ENCODE assay signal across 9 cellular contexts in genomic region chr12:116525418-116526001, GRCh38. TPM values are rescaled to one million over a fixed set of nuclear protein-coding genes. Genes with fewer than 3 reads are reported as not detected.
DNase-seq lines count a peak whose midpoint lies in the region; ATAC-seq, FAIRE-seq and TF ChIP-seq lines count a peak whose summit lies in the region.
"Had no signal": no experiment of that assay in that cellular context is flagged by ENCODE, and none has a peak within 500 bp of the region (broad histone marks: within the 10 kb centered on the region; RNA-seq: fewer than 3 reads in every experiment).

No MANE protein-coding gene starts in this region.

- ATAC-seq in HepG2: no peak

- intact Hi-C loops in HepG2 (cut with micrococcal nuclease; ENCODE audit: unreplicated experiment): no loop called here
- intact Hi-C loops in endothelial cell of umbilical vein (cut with micrococcal nuclease): loop anchor here (2.0 to 5.0 kb wide), 4 partner anchors 17 to 383 kb away; no protein-coding TSS in a partner anchor
- intact Hi-C loops in activated CD4-positive, alpha-beta memory T cell treated with anti-CD3 and anti-CD28 coated beads for 36 hours (cut with micrococcal nuclease): no loop called here

- no peak for TF ChIP-seq POLR2A in HepG2 (IDR thresholded peaks at IDR 0.05; ENCODE audit: insufficient read depth in 1 of 2, low read depth in 2 of 2, low read length in 2 of 2)
- no peak for TF ChIP-seq POLR2A in endothelial cell of umbilical vein (IDR thresholded peaks at IDR 0.05; ENCODE audit: low read depth, low read length)

- in situ Hi-C loops in HepG2 (cut with HindIII; ENCODE audit: extremely low pct_ligation_motif_present, low pct_unique_long_range_greater_than_20kb): no loop called here

- BruUV-seq in HepG2 (replicated peaks; lab: Mats Ljungman, UMichigan) (no TSS peak), endothelial cell of umbilical vein (replicated peaks; lab: Mats Ljungman, UMichigan) (TSS peak; percentile 82)

- H3K27ac ChIP-seq in liver (ENCODE audit: low read depth in 1 of 2, low read length in 2 of 2) (no peak overlapping the region), HepG2 (ENCODE audit: extremely low read length, insufficient read depth, low read length) (no peak overlapping the region), endothelial cell of umbilical vein (ENCODE audit: insufficient read depth, low read depth, low read length) (peak overlapping the region; percentile 68), mucosa of rectum (ENCODE audit: low read depth in 2 of 2, low read length in 2 of 2) (peak overlapping the region; percentile 23 to 55)
- no peak overlapping the region for H3K27ac ChIP-seq in CD8-positive, alpha-beta memory T cell (ENCODE audit: low read depth, low read length)
- H3K27ac ChIP-seq: BLaER1 had no signal

- peaks cover 5% of the 10 kb centered on the region for H3K4me1 Mint-ChIP-seq in activated CD4-positive, alpha-beta memory T cell treated with anti-CD3 and anti-CD28 coated beads for 36 hours (ENCODE audit: low read depth)
- H3K4me1 Mint-ChIP-seq in CD8-positive, alpha-beta memory T cell: peaks cover 3 to 7% (median 3%) of the 10 kb centered on the region in 3 donors

- no peak overlapping the region for H3K4me2 ChIP-seq in HepG2 (ENCODE audit: low read depth, low read length)
- H3K4me2 ChIP-seq in endothelial cell of umbilical vein (ENCODE audit: insufficient read depth, low read length): peak overlapping the region; percentile 69
- H3K4me2 ChIP-seq: BLaER1 had no signal

- H3K27ac Mint-ChIP-seq in activated CD4-positive, alpha-beta memory T cell treated with anti-CD3 and anti-CD28 coated beads for 36 hours: no peak overlapping the region
- no peak overlapping the region for H3K27ac Mint-ChIP-seq in CD8-positive, alpha-beta memory T cell

- TF ChIP-seq EP300 in HepG2 (IDR thresholded peaks at IDR 0.05; ENCODE audit: low read depth in 2 of 2, low read length in 2 of 2) (no peak), HepG2 (CRISPR knock-in tag; IDR thresholded peaks at IDR 0.05; ENCODE audit: borderline replicate concordance) (no peak)

- H3K4me1 ChIP-seq in liver (ENCODE audit: control insufficient read depth in 4 of 4, insufficient read depth in 4 of 4, low read length in 3 of 4): peaks cover 0 to 15% (median 10%) of the 10 kb centered on the region in 4 donors
- H3K4me1 ChIP-seq in HepG2 (ENCODE audit: insufficient read depth, low read length): peaks cover 14% of the 10 kb centered on the region
- H3K4me1 ChIP-seq in endothelial cell of umbilical vein (ENCODE audit: control insufficient read depth, extremely low read depth, insufficient read depth, low read length): peaks cover 22% of the 10 kb centered on the region
- H3K4me1 ChIP-seq in mucosa of rectum (ENCODE audit: control insufficient read depth in 2 of 2, insufficient read depth in 2 of 2, low read length in 2 of 2): peaks cover 0 to 12% of the 10 kb centered on the region in 2 donors
- H3K4me1 ChIP-seq in CD8-positive, alpha-beta memory T cell (ENCODE audit: insufficient read depth, low read length): no peaks in the 10 kb centered on the region

- POLR2A ChIA-PET in HepG2 (lab: Yijun Ruan, JAX) (no interaction called here), endothelial cell of umbilical vein (lab: Charles Lee) (interaction anchor here (0.7 kb wide), 1 partner anchor 456 kb away, joined by 3 read pairs; no protein-coding TSS in a partner anchor)
- POLR2A ChIA-PET in activated CD4-positive, alpha-beta memory T cell treated with anti-CD3 and anti-CD28 coated beads for 36 hours (lab: Charles Lee): no interaction called here
- POLR2A ChIA-PET in CD8-positive, alpha-beta memory T cell (lab: Charles Lee): no interaction called here

- no peaks in the 10 kb centered on the region for H3K9me3 Mint-ChIP-seq in activated CD4-positive, alpha-beta memory T cell treated with anti-CD3 and anti-CD28 coated beads for 36 hours
- H3K9me3 Mint-ChIP-seq in CD8-positive, alpha-beta memory T cell: no peaks in the 10 kb centered on the region

- H3K4me3 Mint-ChIP-seq in activated CD4-positive, alpha-beta memory T cell treated with anti-CD3 and anti-CD28 coated beads for 36 hours: no peak overlapping the region
- H3K4me3 Mint-ChIP-seq in CD8-positive, alpha-beta memory T cell: no peak overlapping the region

- H3K4me3 ChIP-seq in liver (ENCODE audit: low read depth in 1 of 3, low read length in 3 of 3) (no peak overlapping the region), HepG2 (replicated peaks in 1 of 3; ENCODE audit: insufficient read depth in 1 of 3, low read depth in 2 of 3, low read length in 3 of 3) (no peak overlapping the region), endothelial cell of umbilical vein (replicated peaks in 1 of 3; ENCODE audit: insufficient read depth in 1 of 3, low read depth in 1 of 3, low read length in 3 of 3) (no peak overlapping the region), mucosa of rectum (ENCODE audit: low read length in 2 of 2) (no peak overlapping the region)
- no peak overlapping the region for H3K4me3 ChIP-seq in CD8-positive, alpha-beta memory T cell (ENCODE audit: low read length)
- H3K4me3 ChIP-seq: BLaER1 had no signal

- H3K9me3 ChIP-seq in liver (ENCODE audit: control insufficient read depth in 4 of 4, low read length in 3 of 4) (no peaks in the 10 kb centered on the region), HepG2 (ENCODE audit: low read length) (no peaks in the 10 kb centered on the region), endothelial cell of umbilical vein (replicated peaks; ENCODE audit: control insufficient read depth, insufficient read depth, low read length) (no peaks in the 10 kb centered on the region), mucosa of rectum (ENCODE audit: control insufficient read depth in 2 of 2, low read length in 2 of 2) (no peaks in the 10 kb centered on the region)
- no peaks in the 10 kb centered on the region for H3K9me3 ChIP-seq in CD8-positive, alpha-beta memory T cell (ENCODE audit: low read length)
- H3K9me3 ChIP-seq: BLaER1 had no signal

- TF ChIP-seq RAD21 in liver (IDR thresholded peaks at IDR 0.05) (peak in 1 of 2 donors; percentile 31), HepG2 (CRISPR knock-in tag; IDR thresholded peaks at IDR 0.05) (no peak)

- H3K9ac ChIP-seq in liver (ENCODE audit: low read depth in 1 of 2, low read length in 2 of 2): no peak overlapping the region
- no peak overlapping the region for H3K9ac ChIP-seq in HepG2 (ENCODE audit: insufficient read depth, low read depth, low read length)
- H3K9ac ChIP-seq in endothelial cell of umbilical vein (replicated peaks; ENCODE audit: extremely low read depth, insufficient read depth, low read length): peak overlapping the region; percentile 24
- H3K9ac ChIP-seq in mucosa of rectum (ENCODE audit: low read depth in 1 of 2, low read length in 2 of 2): no peak overlapping the region
- H3K9ac ChIP-seq: BLaER1 had no signal

- TF ChIP-seq CTCF in liver (IDR thresholded peaks at IDR 0.05; ENCODE audit: low read depth, low read length, missing input control) (no peak), HepG2 (CRISPR knock-in tag; IDR thresholded peaks at IDR 0.05) (no peak), endothelial cell of umbilical vein (IDR thresholded peaks at IDR 0.05; ENCODE audit: extremely low read depth in 1 of 2, insufficient read depth in 1 of 2, low read depth in 1 of 2, low read length in 2 of 2) (no peak)

- H4K20me1 ChIP-seq in HepG2 (ENCODE audit: insufficient read depth, low read length) (no peaks in the 10 kb centered on the region; the same call in 1 of the 2 replicates), endothelial cell of umbilical vein (replicated peaks; ENCODE audit: control insufficient read depth, extremely low read depth, insufficient read depth, low read length) (no peaks in the 10 kb centered on the region)
- H4K20me1 ChIP-seq: BLaER1 had no signal

- H3K27me3 ChIP-seq in liver (ENCODE audit: control insufficient read depth in 4 of 4, insufficient read depth in 4 of 4, low read length in 3 of 4) (no peaks in the 10 kb centered on the region), HepG2 (ENCODE audit: control insufficient read depth in 1 of 2, insufficient read depth in 2 of 2, low read length in 2 of 2) (peaks cover 2 to 65% of the 10 kb centered on the region in 2 experiments; a peak in 4 of 5 replicates), endothelial cell of umbilical vein (ENCODE audit: control insufficient read depth in 2 of 2, insufficient read depth in 2 of 2, low read length in 2 of 2) (no peaks in the 10 kb centered on the region), mucosa of rectum (ENCODE audit: control insufficient read depth in 2 of 2, insufficient read depth in 2 of 2, low read length in 2 of 2) (peaks cover 0 to 3% of the 10 kb centered on the region in 2 donors)
- H3K27me3 ChIP-seq in CD8-positive, alpha-beta memory T cell (ENCODE audit: insufficient read depth, low read length, poor library complexity, severe bottlenecking): no peaks in the 10 kb centered on the region
- H3K27me3 ChIP-seq: BLaER1 had no signal

- no peaks in the 10 kb centered on the region for H3K36me3 ChIP-seq in liver (ENCODE audit: control insufficient read depth in 4 of 4, insufficient read depth in 3 of 4, low read depth in 1 of 4, low read length in 3 of 4)
- no peaks in the 10 kb centered on the region for H3K36me3 ChIP-seq in HepG2 (replicated peaks in 1 of 2; ENCODE audit: control insufficient read depth in 1 of 2, insufficient read depth in 2 of 2, low read length in 2 of 2)
- no peaks in the 10 kb centered on the region for H3K36me3 ChIP-seq in endothelial cell of umbilical vein (ENCODE audit: control insufficient read depth in 2 of 2, extremely low read depth in 1 of 2, insufficient read depth in 2 of 2, low read length in 2 of 2)
- H3K36me3 ChIP-seq in mucosa of rectum (ENCODE audit: control insufficient read depth in 2 of 2, insufficient read depth in 2 of 2, low read length in 2 of 2): no peaks in the 10 kb centered on the region
- H3K36me3 ChIP-seq in CD8-positive, alpha-beta memory T cell (ENCODE audit: insufficient read depth, low read length): no peaks in the 10 kb centered on the region
- H3K36me3 ChIP-seq: BLaER1 had no signal

- WGBS in liver: 32% methylated on average over 15 of the region's 15 CpGs
- WGBS in HepG2 (ENCODE audit: low lambda C conversion rate): 9% methylated on average over 15 of the region's 15 CpGs

- no peak for FAIRE-seq in HepG2 (lab: Jason Lieb, UNC)
- FAIRE-seq in endothelial cell of umbilical vein (lab: Jason Lieb, UNC): peak; percentile 86
- FAIRE-seq in HTR-8/SVneo (lab: Jason Lieb, UNC): no peak

- peaks cover 8% of the 10 kb centered on the region for H3K27me3 Mint-ChIP-seq in activated CD4-positive, alpha-beta memory T cell treated with anti-CD3 and anti-CD28 coated beads for 36 hours
- H3K27me3 Mint-ChIP-seq in CD8-positive, alpha-beta memory T cell: peaks cover 21 to 31% of the 10 kb centered on the region in 2 donors

- dilution Hi-C loops in endothelial cell of umbilical vein (cut with MboI; ENCODE audit: extremely low pct_ligation_motif_present, low sequenced_read_pairs): no loop called here

- CTCF ChIA-PET in HepG2 (lab: Yijun Ruan, JAX; ENCODE audit: low intra/inter-chr PET ratio, low total read pairs): no interaction called here
- CTCF ChIA-PET in endothelial cell of umbilical vein (lab: Charles Lee): interaction anchor here (0.8 to 1.6 kb wide), 4 partner anchors 20 to 251 kb away, joined by 3 to 5 read pairs (median 4); no protein-coding TSS in a partner anchor
- CTCF ChIA-PET in activated CD4-positive, alpha-beta memory T cell treated with anti-CD3 and anti-CD28 coated beads for 36 hours (lab: Charles Lee): no interaction called here
- CTCF ChIA-PET in CD8-positive, alpha-beta memory T cell (lab: Charles Lee): no interaction called here

- H2AFZ ChIP-seq in HepG2 (ENCODE audit: low read length): no peak overlapping the region
- H2AFZ ChIP-seq in endothelial cell of umbilical vein (ENCODE audit: low read depth, low read length): peak overlapping the region; percentile 85

- H3K79me2 ChIP-seq in HepG2 (ENCODE audit: insufficient read depth, low read length) (no peaks in the 10 kb centered on the region), endothelial cell of umbilical vein (ENCODE audit: control insufficient read depth, insufficient read depth, low read length) (no peaks in the 10 kb centered on the region)

- no peak for DNase-seq in HepG2 (ENCODE audit: low spot score)
- DNase-seq in endothelial cell of umbilical vein (ENCODE audit: low read depth, low spot score): peak; percentile 74
- DNase-seq in activated CD4-positive, alpha-beta memory T cell treated with anti-CD3 and anti-CD28 coated beads for 36 hours: no peak
- DNase-seq in HTR-8/SVneo (ENCODE audit: insufficient read length, low spot score): no peak
- DNase-seq in CD8-positive, alpha-beta memory T cell: no peak
- DNase-seq in NCI-H748 (lab: John Stamatoyannopoulos, UW; ENCODE audit: unreplicated experiment): no peak

- H3K36me3 Mint-ChIP-seq in activated CD4-positive, alpha-beta memory T cell treated with anti-CD3 and anti-CD28 coated beads for 36 hours: no peaks in the 10 kb centered on the region
- H3K36me3 Mint-ChIP-seq in CD8-positive, alpha-beta memory T cell: no peaks in the 10 kb centered on the region

- no peaks in the 10 kb centered on the region for H3K9me1 ChIP-seq in endothelial cell of umbilical vein (replicated peaks; ENCODE audit: control insufficient read depth, extremely low read depth, insufficient read depth, low read length)

RNA-seq across cellular contexts. Expression of gene MAP1LC3B2, which starts 33.7 kb away (rescaled TPM):
- total RNA-seq in liver (not detected), HepG2 (2016; rRNA removed; fragmentation: Illumina TruSeq; extraction: Trizol) (0.60 and 0.70 TPM in 2 replicates), endothelial cell of umbilical vein (4.1 TPM in 1 of 2 replicates, not detected in the other)
- polyA plus RNA-seq in liver (1 to 10 TPM; 1.3 to 7.7 TPM), HepG2 (2011; rRNA removed) (2.1 and 2.2 TPM in 2 replicates), endothelial cell of umbilical vein (0.32 and 0.49 TPM in 2 replicates)
- 0.62 TPM in 1 of 2 replicates, not detected in the other for total RNA-seq in HepG2 (2016; cell fraction: cytosol; rRNA removed; fragmentation: Illumina TruSeq; extraction: Trizol; ENCODE audit: low read depth)
- total RNA-seq in HepG2 (2016; cell fraction: insoluble cytoplasmic fraction; rRNA removed; fragmentation: Illumina TruSeq; extraction: Trizol): 0.84 and 0.98 TPM in 2 replicates
- total RNA-seq in HepG2 (2016; cell fraction: membrane; rRNA removed; fragmentation: Illumina TruSeq; extraction: Trizol): not detected in 2 replicates
- total RNA-seq in HepG2 (2016; cell fraction: nucleus; rRNA removed; fragmentation: Illumina TruSeq; extraction: Trizol): 0.81 TPM in 1 of 2 replicates, not detected in the other
- polyA plus RNA-seq in HepG2 (2011; cell fraction: cytosol; rRNA removed): 0.27 and 1.1 TPM in 2 replicates
- polyA plus RNA-seq in HepG2 (2011; cell fraction: nucleus; rRNA removed): 0.38 TPM in 1 of 2 replicates, not detected in the other
- polyA plus RNA-seq in HepG2 (2012): 6.8 and 8.0 TPM in 2 replicates
- polyA plus RNA-seq in HepG2 (2016; cell fraction: cytosol; fragmentation: Illumina TruSeq; extraction: Trizol; ENCODE audit: low read depth): 0.40 and 1.3 TPM in 2 replicates
- 2.8 and 3.3 TPM in 2 replicates for polyA plus RNA-seq in HepG2 (2016; cell fraction: insoluble cytoplasmic fraction; fragmentation: Illumina TruSeq; extraction: Trizol; ENCODE audit: low read depth)
- polyA plus RNA-seq in HepG2 (2016; cell fraction: membrane; fragmentation: Illumina TruSeq; extraction: Trizol; ENCODE audit: low read depth): 0.83 and 1.4 TPM in 2 replicates
- 1.6 and 1.9 TPM in 2 replicates for polyA plus RNA-seq in HepG2 (2016; cell fraction: nucleus; fragmentation: Illumina TruSeq; extraction: Trizol; ENCODE audit: insufficient read depth, low read depth)
- polyA minus RNA-seq in HepG2 (2011; rRNA and poly(A)+ RNA removed; ENCODE audit: low replicate concordance): 0.46 and 0.84 TPM in 2 replicates
- not detected in 2 replicates for polyA minus RNA-seq in HepG2 (2011; cell fraction: cytosol; rRNA and poly(A)+ RNA removed)
- not detected in 2 replicates for polyA minus RNA-seq in HepG2 (2011; cell fraction: nucleus; rRNA and poly(A)+ RNA removed)
- 0.82 and 1.1 TPM in 2 replicates for polyA plus RNA-seq in endothelial cell of umbilical vein (2011; cell fraction: cytosol; rRNA removed)
- 0.50 and 1.1 TPM in 2 replicates for polyA plus RNA-seq in endothelial cell of umbilical vein (2011; cell fraction: nucleus; rRNA removed)
- 11.5 and 15.5 TPM in 2 replicates for polyA plus RNA-seq in endothelial cell of umbilical vein (2012)
- 1.2 TPM in 1 of 2 replicates, not detected in the other for polyA minus RNA-seq in endothelial cell of umbilical vein
- polyA minus RNA-seq in endothelial cell of umbilical vein (2011; cell fraction: cytosol; rRNA and poly(A)+ RNA removed): not detected
- not detected in 2 replicates for polyA minus RNA-seq in endothelial cell of umbilical vein (2011; cell fraction: nucleus; rRNA and poly(A)+ RNA removed)
- total RNA-seq in activated CD4-positive, alpha-beta memory T cell treated with anti-CD3 and anti-CD28 coated beads for 36 hours: 1 to 10 TPM in 1 of 2 experiments, under 1 TPM in 1; 0.78 to 1.2 TPM
- total RNA-seq in CD8-positive, alpha-beta memory T cell: 1 to 10 TPM in 1 of 2 experiments, under 1 TPM in 1; 0.96 to 1.7 TPM
- 5.8 TPM for polyA plus RNA-seq in CD8-positive, alpha-beta memory T cell

Comparison
In these comparisons a context has a peak if more than half of its experiments do, and no peak if none do; other contexts are left out.
1. H3K27ac ChIP-seq: peak in endothelial cell of umbilical vein (single experiment) and mucosa of rectum (2 of 2); none in liver (0 of 2), HepG2 (single experiment) and CD8-positive, alpha-beta memory T cell (single experiment).